In the genomic region with DNA sequence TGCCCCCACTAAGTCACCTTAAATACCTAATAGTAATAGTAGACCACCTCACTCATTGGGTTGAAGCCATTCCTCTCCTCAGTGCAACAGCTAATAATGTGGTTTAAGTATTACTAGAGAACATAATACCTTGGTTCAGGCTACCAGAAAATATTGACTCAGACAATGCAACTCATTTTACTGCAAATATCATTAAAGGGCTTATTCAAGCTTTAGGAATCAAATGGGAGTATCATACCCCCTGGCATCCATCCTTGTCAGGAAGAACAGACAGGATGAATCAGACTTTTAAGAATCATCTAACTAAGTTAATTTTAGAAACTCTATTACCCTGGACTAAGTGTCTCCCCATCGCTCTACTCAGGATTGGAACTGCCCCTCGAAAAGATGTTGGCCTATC, we compare ENCODE assay signal across 28 cellular contexts. TPM values are rescaled to one million over a fixed set of nuclear protein-coding genes. Genes with fewer than 3 reads are reported as not detected.
"Had no signal": no experiment of that assay in that cellular context is flagged by ENCODE, and none has a peak within 500 bp of the region (broad histone marks: within the 10 kb centered on the region; RNA-seq: fewer than 3 reads in every experiment).

No MANE protein-coding gene starts in this region.

- DNase-seq: activated CD4-positive, alpha-beta T cell treated with anti-CD3 and anti-CD28 coated beads for 4 hours; activated CD8-positive, alpha-beta memory T cell treated with anti-CD3 and anti-CD28 coated beads, Interleukin-2, amount 50 U/mL, for 4 hours; activated CD8-positive, alpha-beta T cell treated with anti-CD3 and anti-CD28 coated beads for 36 hours; activated naive CD4-positive, alpha-beta T cell; activated naive CD8-positive, alpha-beta T cell treated with anti-CD3 and anti-CD28 coated beads, Interleukin-2, amount 50 U/mL, for 24 hours; activated T-cell treated with anti-CD3 and anti-CD28 coated beads, Interleukin-2, amount 50 U/mL, for 72 hours; amniotic stem cell; body of pancreas; MG63; MV-4-11; NCI-H1092 treated with DMSO at 0.1 percent for 48 hours; NCI-H1417 treated with DMSO at 0.1 percent for 48 hours; NCI-H1694; NCI-H2029; NCI-H2107; NCI-H2171 treated with DMSO at 0.1 percent for 48 hours; NCI-H345; NCI-H510A; NCI-H526 treated with DMSO at 0.1 percent for 48 hours; NCI-H82; Peyer's patch; SHP77 had no signal

- H3K36me3 ChIP-seq: ascending aorta, cardiac muscle cell, MG63, Peyer's patch, SJSA1 had no signal

- H3K27me3 ChIP-seq: ascending aorta, body of pancreas, MG63, Peyer's patch, SJSA1 had no signal

- H3K4me3 ChIP-seq: ascending aorta, body of pancreas, cardiac muscle cell, MG63, Peyer's patch, SJSA1 had no signal

- ATAC-seq: activated CD4-positive, CD25-positive, alpha-beta regulatory T cell treated with anti-CD3 and anti-CD28 coated beads, Interleukin-2, amount 50 U/mL, for 24 hours; activated CD8-positive, alpha-beta T cell treated with anti-CD3 and anti-CD28 coated beads for 36 hours; activated naive CD8-positive, alpha-beta T cell treated with anti-CD3 and anti-CD28 coated beads, Interleukin-2, amount 50 U/mL, for 24 hours; activated T-cell treated with anti-CD3 and anti-CD28 coated beads, Interleukin-2, amount 50 U/mL, for 72 hours; body of pancreas had no signal

RNA-seq across cellular contexts. Expression of gene RNF180, which starts 6.8 kb away (rescaled TPM):
- total RNA-seq: activated CD8-positive, alpha-beta T cell treated with anti-CD3 and anti-CD28 coated beads for 36 hours; activated T-cell treated with anti-CD3 and anti-CD28 coated beads, Interleukin-2, amount 50 U/mL, for 72 hours; activated T-helper 2 cell treated with anti-CD3 and anti-CD28 coated beads, Interferon-gamma antibody, Interleukin-2, Interleukin-4, amounts not matched to agents 10 μg/mL and 5 μg/mL and 100 μg/mL, durations not matched to agents 14 hours and 24 hours and 36 hours; OCI-LY7 had no signal
